ENCODE assay signal across 9 cellular contexts in genomic region chr10:88835095-88835909, GRCh38. TPM values are rescaled to one million over a fixed set of nuclear protein-coding genes. Genes with fewer than 3 reads are reported as not detected.
DNase-seq lines count a peak whose midpoint lies in the region; ATAC-seq, FAIRE-seq and TF ChIP-seq lines count a peak whose summit lies in the region.
"Had no signal": no experiment of that assay in that cellular context is flagged by ENCODE, and none has a peak within 500 bp of the region (broad histone marks: within the 10 kb centered on the region; RNA-seq: fewer than 3 reads in every experiment).

No MANE protein-coding gene starts in this region.

- no peaks in the 10 kb centered on the region for H3K36me3 ChIP-seq in RWPE2 (ENCODE audit: low read depth)
- no peaks in the 10 kb centered on the region for H3K36me3 ChIP-seq in thoracic aorta

- peak; percentile 94 for ATAC-seq in RWPE2 (ENCODE audit: low read depth)
- peak; percentile 89 for ATAC-seq in activated T-helper 17 cell treated with anti-CD3 and anti-CD28 coated beads, Interleukin-2, amount 50 U/mL, for 72 hours (replicated peaks)
- ATAC-seq in thoracic aorta (ENCODE audit: insufficient number of reproducible peaks, low FRiP score, low read depth) = peak; percentile 79

- H3K4me1 ChIP-seq in RWPE2 (ENCODE audit: insufficient read depth, poor library complexity, severe bottlenecking) = peaks cover 4% of the 10 kb centered on the region
- no peaks in the 10 kb centered on the region for H3K4me1 ChIP-seq in thoracic aorta (ENCODE audit: control insufficient read depth in 1 of 2, low read depth in 2 of 2)

- H3K27me3 Mint-ChIP-seq in activated T-helper 17 cell treated with anti-CD3 and anti-CD28 coated beads, Interleukin-2, amount 50 U/mL, for 72 hours = no peaks in the 10 kb centered on the region

- H3K36me3 Mint-ChIP-seq in activated T-helper 17 cell treated with anti-CD3 and anti-CD28 coated beads, Interleukin-2, amount 50 U/mL, for 72 hours (ENCODE audit: low read depth) = no peaks in the 10 kb centered on the region

- H3K9me3 ChIP-seq in RWPE2 (ENCODE audit: severe bottlenecking) = no peaks in the 10 kb centered on the region
- H3K9me3 ChIP-seq in thoracic aorta = no peaks in the 10 kb centered on the region

- H3K27me3 ChIP-seq in RWPE2 (ENCODE audit: insufficient read depth, poor library complexity, severe bottlenecking) = no peaks in the 10 kb centered on the region
- no peaks in the 10 kb centered on the region for H3K27me3 ChIP-seq in thoracic aorta (replicated peaks; ENCODE audit: insufficient read depth)

- FAIRE-seq in H54 (lab: Jason Lieb, UNC) = peak; percentile 99

- H3K4me3 Mint-ChIP-seq in activated T-helper 17 cell treated with anti-CD3 and anti-CD28 coated beads, Interleukin-2, amount 50 U/mL, for 72 hours = no peak overlapping the region

- H3K9me3 Mint-ChIP-seq in activated T-helper 17 cell treated with anti-CD3 and anti-CD28 coated beads, Interleukin-2, amount 50 U/mL, for 72 hours = no peaks in the 10 kb centered on the region

- TF ChIP-seq CTCF in RWPE2 (IDR thresholded peaks at IDR 0.05; ENCODE audit: poor library complexity, severe bottlenecking) (peak; percentile 91), foreskin fibroblast (IDR thresholded peaks at IDR 0.05; ENCODE audit: low read depth, low read length) (peak; percentile 79), thoracic aorta (IDR thresholded peaks at IDR 0.05) (peak; percentile 84)

- peak; percentile 52 for DNase-seq in ELF-1 (ENCODE audit: low read depth, low spot score)
- DNase-seq in H54 (ENCODE audit: insufficient read length, low spot score) = peak; percentile 47
- peak; percentile 81 for DNase-seq in M059J (ENCODE audit: low read depth)
- DNase-seq in RWPE2 (ENCODE audit: low spot score) = peak; percentile 64
- peak; percentile 78 to 94 for DNase-seq in foreskin fibroblast
- DNase-seq in occipital lobe (lab: John Stamatoyannopoulos, UW) = peak; percentile 61
- peak; percentile 31 for DNase-seq in thoracic aorta (ENCODE audit: low spot score)

- H3K4me3 ChIP-seq in RWPE2 (ENCODE audit: severe bottlenecking) = no peak overlapping the region
- no peak overlapping the region for H3K4me3 ChIP-seq in foreskin fibroblast (ENCODE audit: low read depth in 1 of 2, low read length in 2 of 2)
- no peak overlapping the region for H3K4me3 ChIP-seq in thoracic aorta

- H3K27ac ChIP-seq in RWPE2 (ENCODE audit: poor library complexity, severe bottlenecking) = no peak overlapping the region
- H3K27ac ChIP-seq in thoracic aorta = no peak overlapping the region

- TF ChIP-seq POLR2A in H54 (IDR thresholded peaks at IDR 0.05; ENCODE audit: low read depth, low read length) = no peak

- H3K27ac Mint-ChIP-seq in activated T-helper 17 cell treated with anti-CD3 and anti-CD28 coated beads, Interleukin-2, amount 50 U/mL, for 72 hours = no peak overlapping the region

- peaks cover 18% of the 10 kb centered on the region for H3K4me1 Mint-ChIP-seq in activated T-helper 17 cell treated with anti-CD3 and anti-CD28 coated beads, Interleukin-2, amount 50 U/mL, for 72 hours

RNA-seq across cellular contexts. Expression of gene ANKRD22, which starts 16.3 kb away (rescaled TPM):
- not detected in 2 replicates for total RNA-seq in M059J (2014; rRNA removed; shearing (Covaris generic))
- total RNA-seq in activated T-helper 17 cell treated with anti-CD3 and anti-CD28 coated beads, Interleukin-2, amount 50 U/mL, for 72 hours = 1 to 10 TPM in 1 of 2 donors, under 1 TPM in 1; 0.21 to 5.9 TPM
- 0.16 TPM for total RNA-seq in occipital lobe
- total RNA-seq in thoracic aorta = not detected

RNA-seq across cellular contexts. Expression of gene LIPM, which starts 32.8 kb away (rescaled TPM):
- total RNA-seq in M059J (2014; rRNA removed; shearing (Covaris generic)) = not detected in 2 replicates
- total RNA-seq in activated T-helper 17 cell treated with anti-CD3 and anti-CD28 coated beads, Interleukin-2, amount 50 U/mL, for 72 hours = not detected
- total RNA-seq in occipital lobe (not detected), thoracic aorta (not detected)
- total RNA-seq: mononuclear cell had no signal

RNA-seq across cellular contexts. Expression of gene STAMBPL1, which starts 44.7 kb away (rescaled TPM):
- 18.2 and 22.8 TPM in 2 replicates for total RNA-seq in M059J (2014; rRNA removed; shearing (Covaris generic))
- 10 to 100 TPM; 27.6 to 72.5 TPM for total RNA-seq in activated T-helper 17 cell treated with anti-CD3 and anti-CD28 coated beads, Interleukin-2, amount 50 U/mL, for 72 hours
- total RNA-seq in occipital lobe (7.8 TPM), thoracic aorta (10 to 100 TPM in 1 of 2 donors, 1 to 10 TPM in 1; 2.2 to 10.0 TPM)

Comparison
In these comparisons a context has a peak if more than half of its experiments do, and no peak if none do; other contexts are left out.
1. DNase-seq: peak in every context shown above with its lines; median percentile 86 in foreskin fibroblast; 81 in M059J; 64 in RWPE2; 61 in occipital lobe; 52 in ELF-1; 47 in H54; 31 in thoracic aorta.